8 cellular contexts compared by ENCODE assay signal in the genomic region with DNA sequence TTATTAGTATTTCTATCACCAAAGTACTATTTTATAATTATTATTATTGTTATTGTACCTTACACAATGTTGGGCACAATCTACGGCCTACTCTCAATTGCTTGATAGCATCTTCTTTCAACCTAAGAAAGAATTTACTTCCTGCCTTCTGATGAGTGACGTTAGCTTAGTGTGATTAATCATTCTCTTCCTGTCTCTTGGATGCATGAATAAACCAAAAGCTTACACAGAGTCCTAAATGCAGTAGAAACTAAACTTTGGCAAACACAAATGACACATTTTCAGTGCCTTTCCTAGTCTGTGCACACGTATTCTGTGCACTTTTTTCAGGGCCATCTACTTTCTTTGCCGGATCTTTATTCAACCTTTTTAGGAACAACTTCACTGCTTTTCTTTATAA. TPM values are rescaled to one million over a fixed set of nuclear protein-coding genes. Genes with fewer than 3 reads are reported as not detected.
DNase-seq lines count a peak whose midpoint lies in the region; ATAC-seq and TF ChIP-seq lines count a peak whose summit lies in the region.

No MANE protein-coding gene starts in this region.

- H4K20me1 ChIP-seq in BLaER1 treated with 17β-estradiol and CSF1 and Interleukin-3, amounts not matched to agents 10 nM and 100 nM, result peaks cover 0 to 44% (median 0%) of the 10 kb centered on the region in 11 experiments; a peak in 4 of 22 replicates

- peaks cover 14 to 26% (median 22%) of the 10 kb centered on the region in 11 experiments; a peak in 21 of 22 replicates for H3K36me3 ChIP-seq in BLaER1 treated with 17β-estradiol and CSF1 and Interleukin-3, amounts not matched to agents 10 nM and 100 nM

- H3K4me2 ChIP-seq in BLaER1 treated with 17β-estradiol and CSF1 and Interleukin-3, amounts not matched to agents 10 nM and 100 nM, result peak overlapping the region; percentile 17 to 68 (median 47); a peak in 21 of 22 replicates

- peaks cover 0 to 10% of the 10 kb centered on the region in 2 donors for H3K36me3 Mint-ChIP-seq in naive B cell
- peaks cover 23% of the 10 kb centered on the region for H3K36me3 Mint-ChIP-seq in stimulated activated memory B cell treated with anti-CD40 and anti-IgM and Interleukin-4, amounts not matched to agents 10 μg/mL and 1 μg/mL and 100 μg/mL, for 72 hours

- peak overlapping the region in 4 of 6 donors; percentile 9 to 69 (median 44) for H3K27ac Mint-ChIP-seq in naive B cell
- H3K27ac Mint-ChIP-seq in stimulated activated memory B cell treated with anti-CD40 and anti-IgM and Interleukin-4, amounts not matched to agents 10 μg/mL and 1 μg/mL and 100 μg/mL, for 72 hours, result no peak overlapping the region

- peaks cover 16 to 27% (median 22%) of the 10 kb centered on the region in 10 experiments for H3K4me1 ChIP-seq in BLaER1 treated with 17β-estradiol and CSF1 and Interleukin-3, amounts not matched to agents 10 nM and 100 nM

- H3K27me3 ChIP-seq in BLaER1 treated with 17β-estradiol and CSF1 and Interleukin-3, amounts not matched to agents 10 nM and 100 nM, result no peaks in the 10 kb centered on the region

- ATAC-seq in naive B cell (ENCODE audit: low read depth in 2 of 2) (peak; percentile 55 to 71), HG02884 (IDR thresholded peaks at IDR 0.05; ENCODE audit: unreplicated experiment) (no peak)
- no peak for ATAC-seq in stimulated activated memory B cell treated with anti-CD40 and anti-IgM and Interleukin-4, amounts not matched to agents 10 μg/mL and 1 μg/mL and 100 μg/mL, for 72 hours

- H3K4me3 Mint-ChIP-seq in naive B cell, result peak overlapping the region in 2 of 8 donors; percentile 56 to 73
- no peak overlapping the region for H3K4me3 Mint-ChIP-seq in stimulated activated memory B cell treated with anti-CD40 and anti-IgM and Interleukin-4, amounts not matched to agents 10 μg/mL and 1 μg/mL and 100 μg/mL, for 72 hours

- no peaks in the 10 kb centered on the region for H3K27me3 Mint-ChIP-seq in naive B cell
- no peaks in the 10 kb centered on the region for H3K27me3 Mint-ChIP-seq in stimulated activated memory B cell treated with anti-CD40 and anti-IgM and Interleukin-4, amounts not matched to agents 10 μg/mL and 1 μg/mL and 100 μg/mL, for 72 hours

- peak overlapping the region in 9 of 11 experiments; percentile 10 to 55 (median 42); a peak in 13 of 22 replicates for H3K27ac ChIP-seq in BLaER1 treated with 17β-estradiol and CSF1 and Interleukin-3, amounts not matched to agents 10 nM and 100 nM
- peak overlapping the region; percentile 43 to 61 for H3K27ac ChIP-seq in coronary artery

- DNase-seq in coronary artery (ENCODE audit: low spot score), result no peak
- DNase-seq in naive B cell, result no peak
- no peak for DNase-seq in putamen (ENCODE audit: low spot score)
- DNase-seq in C1 segment of cervical spinal cord (lab: John Stamatoyannopoulos, UW), result no peak

- TF ChIP-seq CTCF in coronary artery (IDR thresholded peaks at IDR 0.05), result no peak

- H3K9me3 ChIP-seq in BLaER1 treated with 17β-estradiol and CSF1 and Interleukin-3, amounts not matched to agents 10 nM and 100 nM (replicated peaks in 1 of 11), result peaks cover 27 to 48% (median 38%) of the 10 kb centered on the region in 11 experiments

- no peak overlapping the region for H3K4me3 ChIP-seq in BLaER1 treated with 17β-estradiol and CSF1 and Interleukin-3, amounts not matched to agents 10 nM and 100 nM
- H3K4me3 ChIP-seq in coronary artery, result peak overlapping the region; percentile 40

- H3K4me1 Mint-ChIP-seq in naive B cell, result peaks cover 28 to 51% (median 50%) of the 10 kb centered on the region in 3 donors
- peaks cover 2% of the 10 kb centered on the region for H3K4me1 Mint-ChIP-seq in stimulated activated memory B cell treated with anti-CD40 and anti-IgM and Interleukin-4, amounts not matched to agents 10 μg/mL and 1 μg/mL and 100 μg/mL, for 72 hours

- H3K9me3 Mint-ChIP-seq in naive B cell, result peaks cover 0 to 3% (median 0%) of the 10 kb centered on the region in 7 donors
- peaks cover 3% of the 10 kb centered on the region for H3K9me3 Mint-ChIP-seq in stimulated activated memory B cell treated with anti-CD40 and anti-IgM and Interleukin-4, amounts not matched to agents 10 μg/mL and 1 μg/mL and 100 μg/mL, for 72 hours

- no peak overlapping the region for H3K9ac ChIP-seq in BLaER1 treated with 17β-estradiol and CSF1 and Interleukin-3, amounts not matched to agents 10 nM and 100 nM

TF ChIP-seq in PFSK-1, 5 proteins besides CTCF, POLR2A, EP300 and RAD21:
- TF ChIP-seq, protein P1, sequence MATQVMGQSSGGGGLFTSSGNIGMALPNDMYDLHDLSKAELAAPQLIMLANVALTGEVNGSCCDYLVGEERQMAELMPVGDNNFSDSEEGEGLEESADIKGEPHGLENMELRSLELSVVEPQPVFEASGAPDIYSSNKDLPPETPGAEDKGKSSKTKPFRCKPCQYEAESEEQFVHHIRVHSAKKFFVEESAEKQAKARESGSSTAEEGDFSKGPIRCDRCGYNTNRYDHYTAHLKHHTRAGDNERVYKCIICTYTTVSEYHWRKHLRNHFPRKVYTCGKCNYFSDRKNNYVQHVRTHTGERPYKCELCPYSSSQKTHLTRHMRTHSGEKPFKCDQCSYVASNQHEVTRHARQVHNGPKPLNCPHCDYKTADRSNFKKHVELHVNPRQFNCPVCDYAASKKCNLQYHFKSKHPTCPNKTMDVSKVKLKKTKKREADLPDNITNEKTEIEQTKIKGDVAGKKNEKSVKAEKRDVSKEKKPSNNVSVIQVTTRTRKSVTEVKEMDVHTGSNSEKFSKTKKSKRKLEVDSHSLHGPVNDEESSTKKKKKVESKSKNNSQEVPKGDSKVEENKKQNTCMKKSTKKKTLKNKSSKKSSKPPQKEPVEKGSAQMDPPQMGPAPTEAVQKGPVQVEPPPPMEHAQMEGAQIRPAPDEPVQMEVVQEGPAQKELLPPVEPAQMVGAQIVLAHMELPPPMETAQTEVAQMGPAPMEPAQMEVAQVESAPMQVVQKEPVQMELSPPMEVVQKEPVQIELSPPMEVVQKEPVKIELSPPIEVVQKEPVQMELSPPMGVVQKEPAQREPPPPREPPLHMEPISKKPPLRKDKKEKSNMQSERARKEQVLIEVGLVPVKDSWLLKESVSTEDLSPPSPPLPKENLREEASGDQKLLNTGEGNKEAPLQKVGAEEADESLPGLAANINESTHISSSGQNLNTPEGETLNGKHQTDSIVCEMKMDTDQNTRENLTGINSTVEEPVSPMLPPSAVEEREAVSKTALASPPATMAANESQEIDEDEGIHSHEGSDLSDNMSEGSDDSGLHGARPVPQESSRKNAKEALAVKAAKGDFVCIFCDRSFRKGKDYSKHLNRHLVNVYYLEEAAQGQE (IDR thresholded peaks at IDR 0.05; ENCODE audit: insufficient read depth in 1 of 2, low read depth in 2 of 2, low read length in 2 of 2), result no peak
- TF ChIP-seq SIN3A (IDR thresholded peaks at IDR 0.05; ENCODE audit: borderline replicate concordance, insufficient read depth, low read length), result 0 out of 2 replicates have a peak, but pooled peaks have one; percentile 38
TF ChIP-seq in PFSK-1: peak in this region for 1.

RNA-seq across cellular contexts. Expression of a gene that starts 19.2 kb away (rescaled TPM):
- polyA plus RNA-seq in PFSK-1 (2012; ENCODE audit: insufficient read length, low read depth), result 16.7 TPM
- polyA plus RNA-seq in naive B cell (ENCODE audit: low read depth in 6 of 6), result 100 to 1,000 TPM in 1 of 6 donors, 10 to 100 TPM in 5; 39.8 to 131 (median 61.4) TPM

RNA-seq across cellular contexts. Expression of a gene that starts 19.5 kb away (rescaled TPM):
- polyA plus RNA-seq in PFSK-1 (2012; ENCODE audit: insufficient read length, low read depth), result 10.7 TPM
- polyA plus RNA-seq in naive B cell (ENCODE audit: low read depth in 6 of 6), result 100 to 1,000 TPM in 4 of 6 donors, 10 to 100 TPM in 2; 84.8 to 200 (median 124) TPM

Comparison
In these comparisons a context has a peak if more than half of its experiments do, and no peak if none do; other contexts are left out.
1. ATAC-seq: peak in naive B cell (2 of 2); none in HG02884 (single experiment) and stimulated activated memory B cell treated with anti-CD40 and anti-IgM and Interleukin-4, amounts not matched to agents 10 μg/mL and 1 μg/mL and 100 μg/mL, for 72 hours (single experiment).